ENCODE assay signal across 24 cellular contexts in genomic region chr12:108582509-108582908, GRCh38. TPM values are rescaled to one million over a fixed set of nuclear protein-coding genes. Genes with fewer than 3 reads are reported as not detected.
"Had no signal": no experiment of that assay in that cellular context is flagged by ENCODE, and none has a peak within 500 bp of the region (broad histone marks: within the 10 kb centered on the region; RNA-seq: fewer than 3 reads in every experiment).

No MANE protein-coding gene starts in this region.

- H3K27ac Mint-ChIP-seq: activated CD4-positive, alpha-beta memory T cell treated with anti-CD3 and anti-CD28 coated beads for 36 hours; activated CD4-positive, alpha-beta T cell treated with anti-CD3 and anti-CD28 coated beads, Interleukin-2, amount 10 ng/mL, durations not matched to agents 7 days and 5 days; activated naive CD4-positive, alpha-beta T cell treated with anti-CD3 and anti-CD28 coated beads, Interleukin-2, amount 50 U/mL, for 72 hours; T-helper 17 cell had no signal

- DNase-seq: activated CD4-positive, alpha-beta memory T cell treated with anti-CD3 and anti-CD28 coated beads for 36 hours; activated CD4-positive, alpha-beta T cell treated with anti-CD3 and anti-CD28 coated beads, Interleukin-2, amount 10 ng/mL, durations not matched to agents 7 days and 5 days; activated CD4-positive, CD25-positive, alpha-beta regulatory T cell; activated CD8-positive, alpha-beta memory T cell treated with anti-CD3 and anti-CD28 coated beads for 24 hours; activated effector memory CD4-positive, alpha-beta T cell treated with anti-CD3 and anti-CD28 coated beads, Interleukin-2, amount 50 U/mL, for 16 hours; activated naive CD4-positive, alpha-beta T cell treated with Interleukin-2 at 50 U/mL for 16 hours; activated T-cell treated with anti-CD3 and anti-CD28 coated beads, Interleukin-2, amount 50 U/mL, for 4 hours; caudate nucleus; Karpas-422; NCI-H1105 treated with DMSO at 0.1 percent for 48 hours; NCI-H1436 treated with DMSO at 0.1 percent for 48 hours; NCI-H187; NCI-H2081; NCI-H510A treated with DMSO at 0.1 percent for 48 hours; NCI-H69; PC-3; SHP77 treated with DMSO at 0.1 percent for 48 hours; T-helper 17 cell; T1000 had no signal

- H3K9me3 ChIP-seq: breast epithelium had no signal

- H3K27me3 ChIP-seq: breast epithelium had no signal

- H3K4me3 ChIP-seq: breast epithelium, K562 had no signal

- H3K36me3 ChIP-seq: breast epithelium had no signal

- H3K36me3 Mint-ChIP-seq: activated CD4-positive, alpha-beta memory T cell treated with anti-CD3 and anti-CD28 coated beads for 36 hours; activated naive CD4-positive, alpha-beta T cell treated with anti-CD3 and anti-CD28 coated beads, Interleukin-2, amount 50 U/mL, for 72 hours had no signal

- FAIRE-seq: K562, RCC 7860 had no signal

- H3K4me1 ChIP-seq: breast epithelium had no signal

- H3K27ac ChIP-seq: VCaP had no signal

- ATAC-seq: activated naive CD4-positive, alpha-beta T cell treated with anti-CD3 and anti-CD28 coated beads, Interleukin-2, amount 50 U/mL, for 72 hours; activated T-cell treated with anti-CD3 and anti-CD28 coated beads, Interleukin-2, amount 50 U/mL, for 4 hours; PC-3; T-helper 17 cell had no signal

- H3K27me3 Mint-ChIP-seq: activated CD4-positive, alpha-beta memory T cell treated with anti-CD3 and anti-CD28 coated beads for 36 hours had no signal

- H3K4me3 Mint-ChIP-seq: activated CD4-positive, alpha-beta memory T cell treated with anti-CD3 and anti-CD28 coated beads for 36 hours; activated CD4-positive, alpha-beta T cell treated with anti-CD3 and anti-CD28 coated beads, Interleukin-2, amount 10 ng/mL, durations not matched to agents 7 days and 5 days; activated T-cell treated with anti-CD3 and anti-CD28 coated beads, Interleukin-2, amount 50 U/mL, for 4 hours; T-helper 17 cell had no signal

RNA-seq across cellular contexts. Expression of gene TMEM119, which starts 15.4 kb away (rescaled TPM):
- total RNA-seq: PC-3 had no signal
- polyA plus RNA-seq: K562 had no signal
